Comparison of ENCODE assay signal across 9 cellular contexts in the genomic region with DNA sequence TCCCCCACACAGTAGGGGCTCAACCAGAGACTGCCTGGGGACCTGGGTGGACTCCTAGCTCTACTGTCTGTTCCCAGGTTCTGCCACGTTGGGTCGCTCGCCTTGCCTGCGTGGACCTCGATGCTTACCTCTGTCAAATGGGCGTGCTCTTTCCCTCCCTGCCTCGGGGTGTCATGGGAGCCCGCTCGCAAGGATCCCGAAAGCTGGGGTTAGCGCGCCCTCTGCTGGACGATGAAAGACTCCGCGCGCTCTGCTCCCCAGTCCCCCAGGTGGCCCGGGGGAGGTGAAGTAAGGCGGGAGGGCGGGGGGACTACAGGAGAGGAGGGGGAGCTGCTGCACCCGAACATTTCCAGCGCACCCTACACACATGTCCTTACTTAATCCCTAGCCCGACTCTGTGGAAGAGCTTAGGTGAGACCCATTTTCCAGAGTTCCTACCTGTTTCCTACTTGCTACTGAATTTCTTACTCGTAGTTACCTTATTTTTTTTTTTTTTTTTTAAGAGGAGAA. TPM values are rescaled to one million over a fixed set of nuclear protein-coding genes. Genes with fewer than 3 reads are reported as not detected.
DNase-seq lines count a peak whose midpoint lies in the region; ATAC-seq and TF ChIP-seq lines count a peak whose summit lies in the region.
"Had no signal": no experiment of that assay in that cellular context is flagged by ENCODE, and none has a peak within 500 bp of the region (broad histone marks: within the 10 kb centered on the region; RNA-seq: fewer than 3 reads in every experiment).

No MANE protein-coding gene starts in this region.

- H3K9ac ChIP-seq in OCI-LY3 (ENCODE audit: low read length), result no peak overlapping the region
- H3K9ac ChIP-seq: BLaER1 treated with 17β-estradiol and CSF1 and Interleukin-3, amounts not matched to agents 10 nM and 100 nM had no signal

- H3K27ac ChIP-seq in OCI-LY3 (ENCODE audit: low read length), result no peak overlapping the region
- no peak overlapping the region for H3K27ac ChIP-seq in naive thymus-derived CD4-positive, alpha-beta T cell (ENCODE audit: low read depth, low read length)
- H3K27ac ChIP-seq: BLaER1 treated with 17β-estradiol and CSF1 and Interleukin-3, amounts not matched to agents 10 nM and 100 nM had no signal

- H3K36me3 ChIP-seq in OCI-LY3 (replicated peaks; ENCODE audit: low read depth, low read length), result no peaks in the 10 kb centered on the region
- H3K36me3 ChIP-seq in naive thymus-derived CD4-positive, alpha-beta T cell (ENCODE audit: control insufficient read depth in 2 of 3, insufficient read depth in 3 of 3, low read length in 3 of 3), result no peaks in the 10 kb centered on the region
- H3K36me3 ChIP-seq: BLaER1 treated with 17β-estradiol and CSF1 and Interleukin-3, amounts not matched to agents 10 nM and 100 nM had no signal

- H3K4me1 ChIP-seq in OCI-LY3 (ENCODE audit: low read length), result 0 out of 2 replicates have a peak, but pooled peaks cover 3% of the 10 kb centered on the region
- peaks cover 13 to 14% of the 10 kb centered on the region in 2 donors for H3K4me1 ChIP-seq in naive thymus-derived CD4-positive, alpha-beta T cell (ENCODE audit: control insufficient read depth in 2 of 2, insufficient read depth in 2 of 2, low read length in 2 of 2)

- peak; percentile 76 for ATAC-seq in HG03442 (IDR thresholded peaks at IDR 0.05; ENCODE audit: unreplicated experiment)
- ATAC-seq in esophagus mucosa, result peak; percentile 84
- peak; percentile 87 for ATAC-seq in naive thymus-derived CD4-positive, alpha-beta T cell

- H3K4me3 Mint-ChIP-seq in naive thymus-derived CD4-positive, alpha-beta T cell, result peak overlapping the region; percentile 32 to 76 (median 62)

- CTCF ChIA-PET in naive thymus-derived CD4-positive, alpha-beta T cell (lab: Charles Lee), result interaction anchor here (1.0 to 1.4 kb wide), 2 partner anchors 52 to 193 kb away, joined by 5 to 9 read pairs; no protein-coding TSS in a partner anchor

- peak overlapping the region in 3 of 9 donors; percentile 21 to 70 (median 58) for H3K27ac Mint-ChIP-seq in naive thymus-derived CD4-positive, alpha-beta T cell

- H3K4me1 Mint-ChIP-seq in naive thymus-derived CD4-positive, alpha-beta T cell, result peaks cover 17 to 27% (median 22%) of the 10 kb centered on the region in 7 donors

- POLR2A ChIA-PET in naive thymus-derived CD4-positive, alpha-beta T cell (lab: Charles Lee), result no interaction called here

- H3K27me3 Mint-ChIP-seq in naive thymus-derived CD4-positive, alpha-beta T cell, result peaks cover 21 to 46% (median 41%) of the 10 kb centered on the region in 5 donors

- H3K4me3 ChIP-seq in OCI-LY3 (ENCODE audit: low read length), result peak overlapping the region; percentile 46; the same call in 1 of the 2 replicates
- peak overlapping the region; percentile 35 for H3K4me3 ChIP-seq in naive thymus-derived CD4-positive, alpha-beta T cell (ENCODE audit: low read length)
- H3K4me3 ChIP-seq: BLaER1 treated with 17β-estradiol and CSF1 and Interleukin-3, amounts not matched to agents 10 nM and 100 nM had no signal

- no peaks in the 10 kb centered on the region for H3K79me2 ChIP-seq in OCI-LY3 (ENCODE audit: low read length)

- peaks cover 12% of the 10 kb centered on the region; the same call in 1 of the 2 replicates for H3K27me3 ChIP-seq in OCI-LY3 (ENCODE audit: low read depth, low read length)
- no peaks in the 10 kb centered on the region for H3K27me3 ChIP-seq in naive thymus-derived CD4-positive, alpha-beta T cell (ENCODE audit: control insufficient read depth in 2 of 2, insufficient read depth in 2 of 2, low read length in 2 of 2)

- peak; percentile 31 to 41 for DNase-seq in NCI-H2081 (lab: John Stamatoyannopoulos, UW)
- no peak for DNase-seq in NCI-H2081 treated with DMSO at 0.1 percent for 48 hours (lab: John Stamatoyannopoulos, UW)
- peak; percentile 76 for DNase-seq in activated T-cell treated with anti-CD3 and anti-CD28 coated beads for 1 hour (ENCODE audit: low read depth)
- peak; percentile 41 to 81 (median 66) for DNase-seq in naive thymus-derived CD4-positive, alpha-beta T cell
- peak; percentile 76 for DNase-seq in stimulated activated naive CD4-positive, alpha-beta T cell treated with Interleukin-2 at 50 U/mL for 16 hours (lab: John Stamatoyannopoulos, UW)

- no peak overlapping the region; the same call in 1 of the 2 replicates for H2AFZ ChIP-seq in OCI-LY3 (ENCODE audit: low read depth, low read length)

- peak overlapping the region; percentile 79 for H3K4me2 ChIP-seq in OCI-LY3 (ENCODE audit: low read length)

- intact Hi-C loops in naive thymus-derived CD4-positive, alpha-beta T cell (cut with micrococcal nuclease), result loop anchor here (1.0 to 2.0 kb wide), 3 partner anchors 46 to 324 kb away; no protein-coding TSS in a partner anchor

- no peaks in the 10 kb centered on the region for H3K9me3 ChIP-seq in OCI-LY3 (ENCODE audit: insufficient read depth, low read length)
- H3K9me3 ChIP-seq in naive thymus-derived CD4-positive, alpha-beta T cell (ENCODE audit: control insufficient read depth in 2 of 3, low read length in 3 of 3), result no peaks in the 10 kb centered on the region

- peaks cover 0 to 4% (median 0%) of the 10 kb centered on the region in 5 donors for H3K36me3 Mint-ChIP-seq in naive thymus-derived CD4-positive, alpha-beta T cell

- H3K9me3 Mint-ChIP-seq in naive thymus-derived CD4-positive, alpha-beta T cell, result peaks cover 0 to 5% (median 0%) of the 10 kb centered on the region in 11 donors

- peak; percentile 69 for TF ChIP-seq CTCF in OCI-LY3 (IDR thresholded peaks at IDR 0.05; ENCODE audit: low read depth, low read length)

- H4K20me1 ChIP-seq in OCI-LY3 (ENCODE audit: insufficient read depth, low read length), result no peaks in the 10 kb centered on the region
- H4K20me1 ChIP-seq: BLaER1 treated with 17β-estradiol and CSF1 and Interleukin-3, amounts not matched to agents 10 nM and 100 nM had no signal

RNA-seq across cellular contexts. Expression of a gene that starts 2.3 kb away (rescaled TPM):
- not detected for total RNA-seq in esophagus mucosa
- total RNA-seq in naive thymus-derived CD4-positive, alpha-beta T cell, result under 1 TPM in 1 of 5 experiments, not detected in 4; 0.05 TPM
- not detected for polyA plus RNA-seq in naive thymus-derived CD4-positive, alpha-beta T cell

RNA-seq across cellular contexts. Expression of a gene that starts 16.0 kb away (rescaled TPM):
- 1.4 TPM for total RNA-seq in esophagus mucosa
- total RNA-seq in naive thymus-derived CD4-positive, alpha-beta T cell, result not detected
- polyA plus RNA-seq in naive thymus-derived CD4-positive, alpha-beta T cell, result not detected

RNA-seq across cellular contexts. Expression of a gene that starts 42.9 kb away (rescaled TPM):
- total RNA-seq in esophagus mucosa, result 18.3 TPM
- total RNA-seq in naive thymus-derived CD4-positive, alpha-beta T cell, result not detected
- polyA plus RNA-seq in naive thymus-derived CD4-positive, alpha-beta T cell, result not detected

Comparison
In these comparisons a context has a peak if more than half of its experiments do, and no peak if none do; other contexts are left out.
1. RNA of a gene that starts 42.9 kb away (total RNA-seq): 18.3 TPM in esophagus mucosa (single experiment); not detected in naive thymus-derived CD4-positive, alpha-beta T cell; every median in the first group is over 10 times any median in the second.
2. Peak in every context shown above with its lines, with median percentiles within 50 percentile points of each other: ATAC-seq.